ENCODE assay signal across 8 cellular contexts in genomic region chr13:80030491-80030890, GRCh38.
A peak's percentile ranks its signal among the peaks of the same experiment; 100 is the strongest.
DNase-seq lines count a peak whose midpoint lies in the region; ATAC-seq and TF ChIP-seq lines count a peak whose summit lies in the region.

No MANE protein-coding gene starts in this region.

- DNase-seq in ELF-1 (ENCODE audit: low read depth, low spot score) (peak; percentile 8), adrenal gland (peak in 4 of 7 donors; percentile 7 to 51 (median 17)), medulla oblongata (ENCODE audit: extremely low spot score) (peak; percentile 63), mesothelial cell of epicardium (ENCODE audit: low spot score in 2 of 2, unreplicated experiment in 2 of 2) (no peak), NCI-H446 (lab: John Stamatoyannopoulos, UW) (no peak), SKM-1 (lab: John Stamatoyannopoulos, UW; ENCODE audit: unreplicated experiment) (no peak)
- no peak for DNase-seq in CD8-positive, alpha-beta T cell

- H3K36me3 ChIP-seq in adrenal gland (replicated peaks in 1 of 2): no peaks in the 10 kb centered on the region
- no peaks in the 10 kb centered on the region for H3K36me3 ChIP-seq in CD8-positive, alpha-beta T cell (ENCODE audit: insufficient read depth, low read length)

- no peak overlapping the region for H3K27ac Mint-ChIP-seq in mesothelial cell of epicardium
- H3K27ac Mint-ChIP-seq in CD8-positive, alpha-beta T cell: no peak overlapping the region

- POLR2A ChIA-PET in CD8-positive, alpha-beta T cell (lab: Charles Lee): no interaction called here

- no peak overlapping the region for H3K4me3 Mint-ChIP-seq in mesothelial cell of epicardium
- H3K4me3 Mint-ChIP-seq in CD8-positive, alpha-beta T cell: no peak overlapping the region

- H3K27me3 ChIP-seq in adrenal gland: no peaks in the 10 kb centered on the region
- no peaks in the 10 kb centered on the region for H3K27me3 ChIP-seq in CD8-positive, alpha-beta T cell (ENCODE audit: insufficient read depth, low read length)

- CTCF ChIA-PET in CD8-positive, alpha-beta T cell (lab: Charles Lee): no interaction called here

- peak; percentile 58 for ATAC-seq in HG03342 (IDR thresholded peaks at IDR 0.05; ENCODE audit: unreplicated experiment)
- ATAC-seq in CD8-positive, alpha-beta T cell: no peak

- no peaks in the 10 kb centered on the region for H3K36me3 Mint-ChIP-seq in mesothelial cell of epicardium
- H3K36me3 Mint-ChIP-seq in CD8-positive, alpha-beta T cell: no peaks in the 10 kb centered on the region

- H3K4me3 ChIP-seq in adrenal gland: no peak overlapping the region
- no peak overlapping the region for H3K4me3 ChIP-seq in CD8-positive, alpha-beta T cell (ENCODE audit: low read depth, low read length)

- TF ChIP-seq CTCF in adrenal gland (IDR thresholded peaks at IDR 0.05): peak in 4 of 6 experiments; percentile 17 to 31 (median 20)
- TF ChIP-seq CTCF in mesothelial cell of epicardium (IDR thresholded peaks at IDR 0.05; ENCODE audit: unreplicated experiment): no peak
- TF ChIP-seq CTCF in CD8-positive, alpha-beta T cell (IDR thresholded peaks at IDR 0.05): no peak

- peaks cover 12% of the 10 kb centered on the region for H3K4me1 Mint-ChIP-seq in mesothelial cell of epicardium
- H3K4me1 Mint-ChIP-seq in CD8-positive, alpha-beta T cell (ENCODE audit: low read depth): no peaks in the 10 kb centered on the region

- intact Hi-C loops in adrenal gland (cut with DNase I): no loop called here
- intact Hi-C loops in CD8-positive, alpha-beta T cell (cut with DNase I, micrococcal nuclease): no loop called here

- no peaks in the 10 kb centered on the region for H3K27me3 Mint-ChIP-seq in mesothelial cell of epicardium (ENCODE audit: low read depth)
- no peaks in the 10 kb centered on the region for H3K27me3 Mint-ChIP-seq in CD8-positive, alpha-beta T cell (ENCODE audit: low read depth)

- H3K9me3 Mint-ChIP-seq in mesothelial cell of epicardium: no peaks in the 10 kb centered on the region
- H3K9me3 Mint-ChIP-seq in CD8-positive, alpha-beta T cell: no peaks in the 10 kb centered on the region

- no peaks in the 10 kb centered on the region for H3K9me3 ChIP-seq in adrenal gland (replicated peaks in 1 of 3)
- no peaks in the 10 kb centered on the region for H3K9me3 ChIP-seq in CD8-positive, alpha-beta T cell (ENCODE audit: low read length)

- TF ChIP-seq POLR2A in adrenal gland (IDR thresholded peaks at IDR 0.05): no peak

- no peaks in the 10 kb centered on the region for H3K4me1 ChIP-seq in adrenal gland (replicated peaks in 1 of 2)
- H3K4me1 ChIP-seq in CD8-positive, alpha-beta T cell (ENCODE audit: insufficient read depth, low read length): no peaks in the 10 kb centered on the region

- H3K27ac ChIP-seq in adrenal gland: no peak overlapping the region
- no peak overlapping the region for H3K27ac ChIP-seq in CD8-positive, alpha-beta T cell (ENCODE audit: low read depth, low read length)

- 43 to 70% (median 59%) methylated on average over 3 of the region's 3 CpGs for WGBS in adrenal gland, 4 donors

Comparison
In these comparisons a context has a peak if more than half of its experiments do, and no peak if none do; other contexts are left out.
1. DNase-seq: peak in ELF-1 (single experiment), adrenal gland (4 of 7) and medulla oblongata (single experiment); none in mesothelial cell of epicardium (0 of 2), CD8-positive, alpha-beta T cell (0 of 7), NCI-H446 (0 of 2) and SKM-1 (single experiment).
2. CTCF ChIP-seq: peak in adrenal gland (4 of 6); none in mesothelial cell of epicardium (single experiment) and CD8-positive, alpha-beta T cell (single experiment).